In genomic region chr14:89650077-89650978, GRCh38 we compare ENCODE assay signal across 19 cellular contexts.
DNase-seq lines count a peak whose midpoint lies in the region; ATAC-seq lines count a peak whose summit lies in the region.
"Had no signal": no experiment of that assay in that cellular context is flagged by ENCODE, and none has a peak within 500 bp of the region (broad histone marks: within the 10 kb centered on the region; RNA-seq: fewer than 3 reads in every experiment).

No MANE protein-coding gene starts in this region.

- peak; percentile 18 for DNase-seq in NOMO-1 treated with DMSO at 0.1 percent for 48 hours (lab: John Stamatoyannopoulos, UW; ENCODE audit: unreplicated experiment)
- no peak for DNase-seq in NOMO-1 (lab: John Stamatoyannopoulos, UW; ENCODE audit: unreplicated experiment in 2 of 2)
- DNase-seq in memory B cell (ENCODE audit: low spot score in 2 of 2): no peak
- DNase-seq in activated effector memory CD4-positive, alpha-beta T cell treated with anti-CD3 and anti-CD28 coated beads, Interleukin-2, amount 50 U/mL, for 16 hours: no peak
- DNase-seq in hypothalamus (lab: John Stamatoyannopoulos, UW): no peak
- no peak for DNase-seq in AG08395 (ENCODE audit: low spot score)
- DNase-seq: 8988T; activated CD4-positive, alpha-beta T cell treated with anti-CD3 and anti-CD28 coated beads for 4 hours; anterior cingulate cortex; colonic mucosa; DMS53; lower lobe of right lung; naive thymus-derived CD4-positive, alpha-beta T cell; NCI-H187; NCI-H345; Right ventricle myocardium superior; stimulated activated naive CD4-positive, alpha-beta T cell had no signal

- peak overlapping the region; percentile 9 for H3K27ac Mint-ChIP-seq in activated T-helper 17 cell treated with anti-CD3 and anti-CD28 coated beads, Interleukin-2, amount 50 U/mL, for 72 hours
- H3K27ac Mint-ChIP-seq in memory B cell: peak overlapping the region; percentile 54

- ATAC-seq in GM18907 (IDR thresholded peaks at IDR 0.05; ENCODE audit: unreplicated experiment) (peak; percentile 59), memory B cell (ENCODE audit: low read depth) (peak; percentile 42)
- ATAC-seq in activated T-helper 17 cell treated with anti-CD3 and anti-CD28 coated beads, Interleukin-2, amount 50 U/mL, for 72 hours (replicated peaks): peak; percentile 89
- ATAC-seq: lower lobe of right lung; naive thymus-derived CD4-positive, alpha-beta T cell had no signal

- peaks cover 9% of the 10 kb centered on the region for H3K4me1 Mint-ChIP-seq in activated T-helper 17 cell treated with anti-CD3 and anti-CD28 coated beads, Interleukin-2, amount 50 U/mL, for 72 hours
- peaks cover 19% of the 10 kb centered on the region for H3K4me1 Mint-ChIP-seq in memory B cell

- H3K36me3 Mint-ChIP-seq in activated T-helper 17 cell treated with anti-CD3 and anti-CD28 coated beads, Interleukin-2, amount 50 U/mL, for 72 hours (ENCODE audit: low read depth): no peaks in the 10 kb centered on the region
- H3K36me3 Mint-ChIP-seq in memory B cell: no peaks in the 10 kb centered on the region

- no peaks in the 10 kb centered on the region for H3K9me3 Mint-ChIP-seq in activated T-helper 17 cell treated with anti-CD3 and anti-CD28 coated beads, Interleukin-2, amount 50 U/mL, for 72 hours
- no peaks in the 10 kb centered on the region for H3K9me3 Mint-ChIP-seq in memory B cell

- peak overlapping the region; percentile 2 for H3K4me3 Mint-ChIP-seq in activated T-helper 17 cell treated with anti-CD3 and anti-CD28 coated beads, Interleukin-2, amount 50 U/mL, for 72 hours
- H3K4me3 Mint-ChIP-seq in memory B cell: no peak overlapping the region
- H3K4me3 Mint-ChIP-seq: naive thymus-derived CD4-positive, alpha-beta T cell had no signal

- no peaks in the 10 kb centered on the region for H3K27me3 Mint-ChIP-seq in activated T-helper 17 cell treated with anti-CD3 and anti-CD28 coated beads, Interleukin-2, amount 50 U/mL, for 72 hours
- H3K27me3 Mint-ChIP-seq in memory B cell: no peaks in the 10 kb centered on the region
